Comparison of ENCODE assay signal across 26 cellular contexts in genomic region chr14:82720431-82720830, GRCh38.
"Had no signal": no experiment of that assay in that cellular context is flagged by ENCODE, and none has a peak within 500 bp of the region (broad histone marks: within the 10 kb centered on the region; RNA-seq: fewer than 3 reads in every experiment).

No MANE protein-coding gene starts in this region.

- H3K4me1 Mint-ChIP-seq: activated T-helper 17 cell treated with anti-CD3 and anti-CD28 coated beads, Interleukin-2, amount 50 U/mL, for 72 hours; immature natural killer cell; stimulated activated naive B cell treated with anti-CD40 and anti-IgM and Interleukin-4, amounts not matched to agents 10 μg/mL and 1 μg/mL and 100 μg/mL, for 72 hours; T-cell had no signal

- H3K27me3 ChIP-seq: hepatocyte, testis, upper lobe of left lung had no signal

- H3K9me3 ChIP-seq: testis, upper lobe of left lung had no signal

- DNase-seq: activated CD8-positive, alpha-beta memory T cell treated with anti-CD3 and anti-CD28 coated beads for 24 hours; activated CD8-positive, alpha-beta memory T cell treated with anti-CD3 and anti-CD28 coated beads, Interleukin-2, amount 50 U/mL, for 4 hours; activated T-cell treated with anti-CD3 and anti-CD28 coated beads, Interleukin-2, amount 50 U/mL, for 24 hours; aorta; caudate nucleus; dermis blood vessel endothelial cell; effector CD8-positive, alpha-beta T cell; glutamatergic neuron; immature natural killer cell; kidney glomerular epithelial cell; left ventricle myocardium superior; mammary epithelial cell; posterior cingulate gyrus; small intestine; stimulated activated CD4-positive, alpha-beta T cell treated with anti-CD3 and anti-CD28 coated beads, Interleukin-2, amount 100 ng/mL, for 48 hours; stimulated activated CD8-positive, alpha-beta memory T cell treated with anti-CD3 and anti-CD28 coated beads, Interleukin-4, amount 100 ng/mL, for 48 hours; stimulated activated naive B cell treated with anti-CD40 and anti-IgM and Interleukin-4, amounts not matched to agents 10 μg/mL and 1 μg/mL and 100 μg/mL, for 72 hours; T-cell; testis had no signal

- H2AFZ ChIP-seq: hepatocyte had no signal

- H3K9me3 Mint-ChIP-seq: brain had no signal

- H3K36me3 Mint-ChIP-seq: brain; stimulated activated naive B cell treated with anti-CD40 and anti-IgM and Interleukin-4, amounts not matched to agents 10 μg/mL and 1 μg/mL and 100 μg/mL, for 72 hours; T-cell had no signal

- H3K27me3 Mint-ChIP-seq: activated T-cell treated with anti-CD3 and anti-CD28 coated beads, Interleukin-2, amount 50 U/mL, for 24 hours; activated T-helper 17 cell treated with anti-CD3 and anti-CD28 coated beads, Interleukin-2, amount 50 U/mL, for 72 hours; stimulated activated naive B cell treated with anti-CD40 and anti-IgM and Interleukin-4, amounts not matched to agents 10 μg/mL and 1 μg/mL and 100 μg/mL, for 72 hours; T-cell had no signal

- ATAC-seq: activated naive CD4-positive, alpha-beta T cell treated with anti-CD3 and anti-CD28 coated beads, Interleukin-2, amount 50 U/mL, for 72 hours; activated T-helper 17 cell treated with anti-CD3 and anti-CD28 coated beads, Interleukin-2, amount 50 U/mL, for 72 hours; esophagus mucosa; stimulated activated naive B cell treated with anti-CD40 and anti-IgM and Interleukin-4, amounts not matched to agents 10 μg/mL and 1 μg/mL and 100 μg/mL, for 72 hours; T-cell had no signal

- H3K4me3 ChIP-seq: hepatocyte, testis, upper lobe of left lung had no signal

- H3K4me2 ChIP-seq: hepatocyte had no signal

- H3K4me1 ChIP-seq: testis had no signal

- H3K36me3 ChIP-seq: upper lobe of left lung had no signal

- H3K27ac ChIP-seq: hepatocyte, testis, upper lobe of left lung had no signal

- H3K4me3 Mint-ChIP-seq: activated T-cell treated with anti-CD3 and anti-CD28 coated beads, Interleukin-2, amount 50 U/mL, for 24 hours; activated T-helper 17 cell treated with anti-CD3 and anti-CD28 coated beads, Interleukin-2, amount 50 U/mL, for 72 hours; brain; immature natural killer cell; stimulated activated naive B cell treated with anti-CD40 and anti-IgM and Interleukin-4, amounts not matched to agents 10 μg/mL and 1 μg/mL and 100 μg/mL, for 72 hours; T-cell; T-helper 2 cell treated with Interferon-gamma antibody and Interleukin-4, amounts not matched to agents 5 μg/mL and 100 μg/mL, for 36 hours had no signal

- H3K27ac Mint-ChIP-seq: activated naive CD4-positive, alpha-beta T cell treated with anti-CD3 and anti-CD28 coated beads, Interleukin-2, amount 50 U/mL, for 72 hours; activated T-cell treated with anti-CD3 and anti-CD28 coated beads, Interleukin-2, amount 50 U/mL, for 24 hours; activated T-helper 17 cell treated with anti-CD3 and anti-CD28 coated beads, Interleukin-2, amount 50 U/mL, for 72 hours; immature natural killer cell; stimulated activated naive B cell treated with anti-CD40 and anti-IgM and Interleukin-4, amounts not matched to agents 10 μg/mL and 1 μg/mL and 100 μg/mL, for 72 hours; T-cell; T-helper 2 cell treated with Interferon-gamma antibody and Interleukin-4, amounts not matched to agents 5 μg/mL and 100 μg/mL, for 36 hours had no signal

- H3K79me2 ChIP-seq: hepatocyte had no signal
